Comparison of ENCODE assay signal across 1 cellular context in genomic region chr6:44073612-44074382, GRCh38.
A peak's percentile ranks its signal among the peaks of the same experiment; 100 is the strongest.
TF ChIP-seq lines count a peak whose summit lies in the region.

No MANE protein-coding gene starts in this region.

TF ChIP-seq in K562, 482 proteins besides CTCF, POLR2A, EP300 and RAD21 (continued from another document and continues in another):
- TF ChIP-seq NFIX (CRISPR knock-in tag; IDR thresholded peaks at IDR 0.05; ENCODE audit: low read depth) (no peak), ZNF274 (IDR thresholded peaks at IDR 0.05; ENCODE audit: borderline replicate concordance, low read depth, low read length) (no peak), SP2 (IDR thresholded peaks at IDR 0.05; ENCODE audit: extremely low read depth, low read depth, low read length, poor library complexity, severe bottlenecking) (no peak), ZBTB33 (CRISPR knock-in tag; IDR thresholded peaks at IDR 0.05) (0 out of 2 replicates have a peak, but pooled peaks have one; percentile 50), ZNF318 (IDR thresholded peaks at IDR 0.05; ENCODE audit: borderline replicate concordance in 1 of 2, low read depth in 1 of 2) (no peak), SIRT6 (IDR thresholded peaks at IDR 0.05; ENCODE audit: low read depth, low read length) (no peak), ZNF518B (CRISPR knock-in tag; IDR thresholded peaks at IDR 0.05) (no peak), FOXK1 (CRISPR knock-in tag; IDR thresholded peaks at IDR 0.05; ENCODE audit: borderline replicate concordance) (no peak), MTA2 (IDR thresholded peaks at IDR 0.05; ENCODE audit: low read depth) (0 out of 2 replicates have a peak, but pooled peaks have one; percentile 8), BRD4 (IDR thresholded peaks at IDR 0.05) (peak; percentile 75; the same call in 1 of the 2 replicates), COPS2 (conservative IDR thresholded peaks at IDR 0.05) (no peak), GATA2 (CRISPR knock-in tag; IDR thresholded peaks at IDR 0.05) (no peak), ZBTB9 (CRISPR knock-in tag; IDR thresholded peaks at IDR 0.05) (peak; percentile 88), ZNF780A (CRISPR knock-in tag; IDR thresholded peaks at IDR 0.05) (no peak), L3MBTL2 (IDR thresholded peaks at IDR 0.05) (no peak), CREB1 (IDR thresholded peaks at IDR 0.05) (peak; percentile 27; the same call in 1 of the 2 replicates), CREB1 (CRISPR knock-in tag; IDR thresholded peaks at IDR 0.05) (peak; percentile 42), ZNF77 (CRISPR knock-in tag; IDR thresholded peaks at IDR 0.05) (no peak), SIN3A (IDR thresholded peaks at IDR 0.05; ENCODE audit: borderline replicate concordance in 2 of 2, control insufficient read depth in 1 of 2, low read depth in 2 of 2, low read length in 2 of 2) (no peak), BCL6 (CRISPR knock-in tag; IDR thresholded peaks at IDR 0.05) (no peak), NFE2L1 (tag; IDR thresholded peaks at IDR 0.05; ENCODE audit: borderline replicate concordance, low read depth) (no peak), SRSF1 (IDR thresholded peaks at IDR 0.05; ENCODE audit: low read depth, low read length) (no peak), E2F4 (CRISPR knock-in tag; IDR thresholded peaks at IDR 0.05; ENCODE audit: low read depth) (no peak), ZNF311 (CRISPR knock-in tag; IDR thresholded peaks at IDR 0.05) (no peak), JUN (IDR thresholded peaks at IDR 0.05; ENCODE audit: borderline replicate concordance, low read depth, low read length) (no peak), JUN (CRISPR knock-in tag; IDR thresholded peaks at IDR 0.05; ENCODE audit: borderline replicate concordance) (no peak), E2F1 (CRISPR knock-in tag; IDR thresholded peaks at IDR 0.05) (no peak; the same call in 1 of the 2 replicates), RAD51 (IDR thresholded peaks at IDR 0.05; ENCODE audit: borderline replicate concordance, low read depth) (0 out of 2 replicates have a peak, but pooled peaks have one; percentile 5), VEZF1 (CRISPR knock-in tag; IDR thresholded peaks at IDR 0.05) (no peak; the same call in 1 of the 2 replicates), NFXL1 (CRISPR knock-in tag; IDR thresholded peaks at IDR 0.05) (no peak), ZNF699 (CRISPR knock-in tag; IDR thresholded peaks at IDR 0.05; ENCODE audit: insufficient replicate concordance) (no peak), DMBX1 (CRISPR knock-in tag; IDR thresholded peaks at IDR 0.05; ENCODE audit: borderline replicate concordance) (no peak), ZNF75A (CRISPR knock-in tag; IDR thresholded peaks at IDR 0.05) (no peak), TCF3 (CRISPR knock-in tag; IDR thresholded peaks at IDR 0.05) (no peak), CGGBP1 (CRISPR knock-in tag; IDR thresholded peaks at IDR 0.05) (no peak), SMARCA5 (IDR thresholded peaks at IDR 0.05) (no peak), ZNF655 (CRISPR knock-in tag; IDR thresholded peaks at IDR 0.05) (no peak), ZC3H11A (IDR thresholded peaks at IDR 0.05; ENCODE audit: low read depth, low read length) (no peak), NCOA6 (IDR thresholded peaks at IDR 0.05) (no peak), CBX2 (IDR thresholded peaks at IDR 0.05; ENCODE audit: insufficient read depth, low read length, poor library complexity, severe bottlenecking) (no peak), HES1 (IDR thresholded peaks at IDR 0.05; ENCODE audit: low read depth) (0 out of 2 replicates have a peak, but pooled peaks have one; percentile 10), ZFX (CRISPR knock-in tag; IDR thresholded peaks at IDR 0.05) (peak; percentile 37)
